17 cellular contexts compared by ENCODE assay signal in genomic region chr19:46823049-46823448, GRCh38.
"Had no signal": no experiment of that assay in that cellular context is flagged by ENCODE, and none has a peak within 500 bp of the region (broad histone marks: within the 10 kb centered on the region; RNA-seq: fewer than 3 reads in every experiment).

No MANE protein-coding gene starts in this region.

- H3K27me3 ChIP-seq: gastrocnemius medialis, heart left ventricle, pancreas, tibial artery had no signal

- H3K27ac ChIP-seq: epithelial cell of prostate, gastrocnemius medialis, tibial artery had no signal

- H3K36me3 ChIP-seq: gastrocnemius medialis, heart left ventricle, pancreas, tibial artery had no signal

- DNase-seq: activated CD4-positive, alpha-beta T cell treated with anti-CD3 and anti-CD28 coated beads, Interleukin-2, amount 50 U/mL, for 1 hour; activated naive CD4-positive, alpha-beta T cell; dermis blood vessel endothelial cell; effector memory CD8-positive, alpha-beta T cell; gastrocnemius medialis; heart left ventricle; left cardiac atrium; naive thymus-derived CD4-positive, alpha-beta T cell; pancreas; stimulated activated CD4-positive, alpha-beta T cell treated with anti-CD3 and anti-CD28 coated beads, Interleukin-4, amount 100 ng/mL, for 1 hour; stimulated activated naive CD4-positive, alpha-beta T cell; tibial artery had no signal

- ATAC-seq: activated CD4-positive, CD25-positive, alpha-beta regulatory T cell treated with anti-CD3 and anti-CD28 coated beads, Interleukin-2, amount 50 U/mL, for 24 hours; effector memory CD8-positive, alpha-beta T cell; gastrocnemius medialis; heart left ventricle; left cardiac atrium; naive thymus-derived CD4-positive, alpha-beta T cell; pancreas had no signal

- H3K4me3 Mint-ChIP-seq: activated T-helper 1 cell treated with anti-CD3 and anti-CD28 coated beads, Interleukin-12 subunit alpha, Interleukin-12 subunit beta, Interleukin-2, Interleukin-4 antibody, amounts not matched to agents 30 ng/mL and 10 ng/mL and 1 ng/mL, durations not matched to agents 14 hours and 24 hours and 36 hours; T-helper 1 cell treated with Interleukin-12 subunit alpha and Interleukin-12 subunit beta and Interleukin-4 antibody, amounts not matched to agents 30 μg/mL and 1 μg/mL, for 36 hours had no signal

- H3K27me3 Mint-ChIP-seq: effector memory CD8-positive, alpha-beta T cell; naive thymus-derived CD4-positive, alpha-beta T cell had no signal

- H3K9me3 Mint-ChIP-seq: activated T-helper 1 cell treated with anti-CD3 and anti-CD28 coated beads, Interleukin-12 subunit alpha, Interleukin-12 subunit beta, Interleukin-2, Interleukin-4 antibody, amounts not matched to agents 30 ng/mL and 10 ng/mL and 1 ng/mL, durations not matched to agents 14 hours and 24 hours and 36 hours; effector memory CD8-positive, alpha-beta T cell; naive thymus-derived CD4-positive, alpha-beta T cell; T-helper 1 cell treated with Interleukin-12 subunit alpha and Interleukin-12 subunit beta and Interleukin-4 antibody, amounts not matched to agents 30 μg/mL and 1 μg/mL, for 36 hours had no signal

- H3K36me3 Mint-ChIP-seq: naive thymus-derived CD4-positive, alpha-beta T cell had no signal

- H3K4me1 ChIP-seq: pancreas, tibial artery had no signal

- H3K4me3 ChIP-seq: gastrocnemius medialis, heart left ventricle, lung, pancreas, tibial artery had no signal

- H3K9me3 ChIP-seq: gastrocnemius medialis, heart left ventricle, pancreas, tibial artery had no signal
